Comparison of ENCODE assay signal across 10 cellular contexts in genomic region chr13:66106246-66106645, GRCh38.
"Had no signal": no experiment of that assay in that cellular context is flagged by ENCODE, and none has a peak within 500 bp of the region (broad histone marks: within the 10 kb centered on the region; RNA-seq: fewer than 3 reads in every experiment).

No MANE protein-coding gene starts in this region.

- H3K27ac Mint-ChIP-seq: GM23338, H9, IgD-negative memory B cell had no signal

- H2AFZ ChIP-seq: GM23338 had no signal

- ATAC-seq: GM23338, HepG2 had no signal

- H3K4me3 ChIP-seq: GM23338 had no signal

- H3K27ac ChIP-seq: HL-60, KMS-11 had no signal

- H3K9ac ChIP-seq: KMS-11 had no signal

- H3K9me3 Mint-ChIP-seq: GM23338, H9 had no signal

- H3K27me3 Mint-ChIP-seq: IgD-negative memory B cell had no signal

- DNase-seq: H9, HCEC 1CT, KBM-7 had no signal

- H3K4me2 ChIP-seq: GM23338, KMS-11 had no signal

- H3K4me3 Mint-ChIP-seq: GM23338, H9, IgD-negative memory B cell had no signal

- FAIRE-seq: H1, H54, HepG2 had no signal

- H3K36me3 Mint-ChIP-seq: IgD-negative memory B cell had no signal

- H3K4me1 Mint-ChIP-seq: GM23338, H9, IgD-negative memory B cell had no signal
